Comparison of ENCODE assay signal across 8 cellular contexts in the genomic region with DNA sequence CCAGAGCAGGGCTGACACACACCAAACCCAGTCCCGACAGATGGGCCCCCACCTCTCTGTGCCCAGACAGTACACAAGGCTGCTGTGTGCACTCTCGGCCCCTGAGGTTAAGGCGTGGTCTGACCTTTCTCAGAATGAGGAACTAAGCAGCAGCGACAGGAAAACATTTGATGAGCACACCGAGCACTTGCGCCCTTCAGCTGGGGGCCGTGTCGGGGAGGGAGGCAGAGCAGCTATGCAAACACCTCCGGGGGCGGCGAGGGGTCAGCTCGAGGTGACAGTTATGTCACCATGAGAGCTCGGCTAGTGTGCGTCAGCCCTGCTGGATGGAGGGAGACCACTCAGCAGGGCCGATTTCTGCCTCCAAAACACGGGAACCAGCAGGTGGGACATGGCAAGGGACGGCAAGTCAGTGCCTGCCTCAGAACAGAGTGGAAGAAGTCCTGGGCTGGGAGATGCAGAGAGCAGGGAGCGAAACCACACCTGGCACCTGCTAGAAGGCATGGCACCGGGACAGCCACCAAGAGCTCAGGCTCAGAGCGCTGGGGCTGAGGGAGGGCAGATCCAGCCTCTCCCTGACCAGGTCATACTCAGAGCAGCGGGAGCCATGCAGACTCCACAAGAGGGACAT. TPM values are rescaled to one million over a fixed set of nuclear protein-coding genes. Genes with fewer than 3 reads are reported as not detected.
DNase-seq lines count a peak whose midpoint lies in the region; ATAC-seq and TF ChIP-seq lines count a peak whose summit lies in the region.

No MANE protein-coding gene starts in this region.

- H3K36me3 ChIP-seq in thyroid gland: peaks cover 25 to 44% of the 10 kb centered on the region in 2 donors
- H3K36me3 ChIP-seq in mammary epithelial cell (ENCODE audit: insufficient read depth, low read length): peaks cover 16% of the 10 kb centered on the region

- in situ Hi-C loops in mammary epithelial cell (cut with MboI; ENCODE audit: low sequenced_read_pairs in 2 of 2): no loop called here

- no peak overlapping the region for H3K9ac ChIP-seq in mammary epithelial cell (ENCODE audit: insufficient read depth, low read length)

- ATAC-seq in GM19043 (IDR thresholded peaks at IDR 0.05; ENCODE audit: low read depth, unreplicated experiment) (peak; percentile 99), HG03103 (IDR thresholded peaks at IDR 0.05; ENCODE audit: low read depth, unreplicated experiment) (peak; percentile 96), left cardiac atrium (peak in 1 of 2 donors; percentile 16)

- H3K4me3 ChIP-seq in thyroid gland (replicated peaks in 1 of 3): no peak overlapping the region
- H3K4me3 ChIP-seq in mammary epithelial cell (replicated peaks in 1 of 3; ENCODE audit: insufficient read depth in 1 of 3, low read depth in 2 of 3, low read length in 3 of 3): no peak overlapping the region

- TF ChIP-seq CTCF in thyroid gland (IDR thresholded peaks at IDR 0.05) (no peak), mammary epithelial cell (conservative IDR thresholded peaks at IDR 0.05 in 1 of 2, IDR thresholded peaks at IDR 0.05 in 1 of 2; ENCODE audit: extremely low read depth in 1 of 2, insufficient read depth in 1 of 2, low read depth in 1 of 2, low read length in 2 of 2) (no peak)

- H3K4me1 ChIP-seq in thyroid gland (peaks cover 16 to 19% of the 10 kb centered on the region in 2 donors), mammary epithelial cell (ENCODE audit: insufficient read depth, low read length) (peaks cover 4% of the 10 kb centered on the region)

- H3K9me3 ChIP-seq in thyroid gland (no peaks in the 10 kb centered on the region), mammary epithelial cell (replicated peaks; ENCODE audit: insufficient read depth, low read length) (no peaks in the 10 kb centered on the region)

- no peaks in the 10 kb centered on the region for H4K20me1 ChIP-seq in mammary epithelial cell (ENCODE audit: insufficient read depth, low read length)

- H3K79me2 ChIP-seq in mammary epithelial cell (ENCODE audit: insufficient read depth, low read length): no peaks in the 10 kb centered on the region

- no peak overlapping the region for H3K4me2 ChIP-seq in mammary epithelial cell (ENCODE audit: insufficient read depth, low read depth, low read length)

- no TSS peak for BruUV-seq in mammary epithelial cell (replicated peaks; lab: Mats Ljungman, UMichigan)

- intact Hi-C loops in left cardiac atrium (cut with DNase I) (no loop called here), thyroid gland (cut with DNase I) (no loop called here), mammary epithelial cell (cut with micrococcal nuclease) (no loop called here)

- DNase-seq in CMK (ENCODE audit: low read depth) (peak; percentile 59), SIG-M5 (lab: John Stamatoyannopoulos, UW) (peak; percentile 21), left cardiac atrium (peak; percentile 43), thyroid gland (peak; percentile 26 to 36), mammary epithelial cell (no peak)
- no peak for DNase-seq in central memory CD4-positive, alpha-beta T cell

- peak overlapping the region in 1 of 3 donors; percentile 11 for H3K27ac ChIP-seq in thyroid gland
- no peak overlapping the region for H3K27ac ChIP-seq in mammary epithelial cell (ENCODE audit: insufficient read depth, low read depth, low read length)

- H2AFZ ChIP-seq in mammary epithelial cell (ENCODE audit: low read depth, low read length): no peak overlapping the region

- dilution Hi-C loops in mammary epithelial cell (cut with HindIII; ENCODE audit: low sequenced_read_pairs): no loop called here

- H3K27me3 ChIP-seq in thyroid gland (no peaks in the 10 kb centered on the region), mammary epithelial cell (ENCODE audit: insufficient read depth, low read length) (no peaks in the 10 kb centered on the region)

- CTCF ChIA-PET in mammary epithelial cell (lab: Charles Lee; ENCODE audit: low non-redundant PET): no interaction called here

- no peak for TF ChIP-seq POLR2A in thyroid gland (IDR thresholded peaks at IDR 0.05)

- 69 to 78% methylated on average over 10 to 21 of the region's 21 CpGs for WGBS in thyroid gland, 2 donors
- WGBS in mammary epithelial cell (ENCODE audit: low coverage, missing lambda C conversion rate): 41% methylated on average over 14 of the region's 21 CpGs

RNA-seq across cellular contexts. Expression of gene CHST15, which starts 57.4 kb away (rescaled TPM):
- total RNA-seq in left cardiac atrium (10 to 100 TPM in 1 of 2 donors, 1 to 10 TPM in 1; 9.2 to 17.8 TPM), thyroid gland (100 to 1,000 TPM in 1 of 4 donors, 10 to 100 TPM in 3; 43.2 to 104 (median 81.5) TPM), mammary epithelial cell (10 to 100 TPM; 47.3 to 61.0 TPM)
- polyA plus RNA-seq in mammary epithelial cell: 24.5 TPM
- polyA minus RNA-seq in mammary epithelial cell: 60.0 TPM

Comparison
In these comparisons a context has a peak if more than half of its experiments do, and no peak if none do; other contexts are left out.
1. DNase-seq: peak in CMK (single experiment), SIG-M5 (single experiment), left cardiac atrium (single experiment) and thyroid gland (2 of 2); none in central memory CD4-positive, alpha-beta T cell (single experiment) and mammary epithelial cell (single experiment).